9 cellular contexts compared by ENCODE assay signal in the genomic region with DNA sequence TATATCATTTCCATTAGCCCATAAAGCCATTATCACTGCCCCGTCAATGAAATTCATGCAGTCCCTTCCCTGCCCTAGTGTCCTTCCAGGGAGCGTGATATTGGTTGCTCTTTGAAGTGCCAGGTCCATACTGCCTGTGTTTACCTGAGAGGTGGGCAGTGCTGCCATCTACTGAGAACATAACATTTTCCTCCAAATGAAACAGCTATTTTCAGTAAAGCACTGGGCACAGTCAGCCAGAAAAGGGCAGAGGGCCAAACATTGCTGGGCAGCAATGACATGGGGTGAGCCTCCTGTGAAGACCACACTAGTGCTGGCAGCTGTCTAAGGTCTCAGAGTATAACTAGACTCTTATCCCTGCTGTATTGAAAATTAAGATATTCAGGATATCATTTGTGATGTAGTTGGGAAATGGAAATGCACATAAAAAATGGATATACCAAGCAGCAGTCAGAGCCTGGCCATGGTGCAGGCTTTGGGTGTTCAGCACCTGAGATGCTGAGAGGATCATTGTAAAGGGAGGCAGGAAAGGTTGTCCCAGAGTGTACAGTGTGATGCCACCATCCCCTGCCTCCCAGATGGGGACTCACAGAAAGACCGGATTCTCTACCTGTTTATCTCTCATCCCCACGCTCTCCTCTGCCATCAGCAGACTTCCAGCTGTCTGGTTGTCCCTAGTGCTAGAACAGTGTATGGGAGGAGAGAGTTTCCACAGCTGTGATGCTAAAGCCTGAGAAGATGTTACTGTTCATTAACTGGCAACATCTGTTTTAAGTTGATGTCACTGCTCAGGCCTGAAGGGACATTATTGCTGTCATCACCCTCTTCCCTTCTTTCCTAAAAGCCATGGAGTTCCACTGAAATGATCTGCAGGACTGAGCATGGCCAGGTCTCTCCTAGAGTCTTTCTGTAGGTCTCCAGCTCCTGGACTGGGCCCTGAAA.
DNase-seq lines count a peak whose midpoint lies in the region; ATAC-seq, FAIRE-seq and TF ChIP-seq lines count a peak whose summit lies in the region.
"Had no signal": no experiment of that assay in that cellular context is flagged by ENCODE, and none has a peak within 500 bp of the region (broad histone marks: within the 10 kb centered on the region; RNA-seq: fewer than 3 reads in every experiment).

No MANE protein-coding gene starts in this region.

- no peak overlapping the region for H3K9ac ChIP-seq in endodermal cell (ENCODE audit: extremely low read depth, low read length, poor library complexity, severe bottlenecking)
- H3K9ac ChIP-seq: BLaER1 had no signal

- H3K4me3 ChIP-seq in endodermal cell (ENCODE audit: low read length) (no peak overlapping the region), pancreas (no peak overlapping the region)
- H3K4me3 ChIP-seq: BLaER1 had no signal

- no peak overlapping the region for H3K27ac Mint-ChIP-seq in endodermal cell
- H3K27ac Mint-ChIP-seq in activated naive CD4-positive, alpha-beta T cell treated with anti-CD3 and anti-CD28 coated beads, Interleukin-2, amount 10 ng/mL, durations not matched to agents 7 days and 5 days, result no peak overlapping the region

- H3K4me1 ChIP-seq in endodermal cell (ENCODE audit: control insufficient read depth, insufficient read depth, low read length) (no peaks in the 10 kb centered on the region), pancreas (no peaks in the 10 kb centered on the region)

- H3K36me3 ChIP-seq in endodermal cell (ENCODE audit: control insufficient read depth, insufficient read depth, low read length) (no peaks in the 10 kb centered on the region), pancreas (no peaks in the 10 kb centered on the region)

- H3K9me3 Mint-ChIP-seq in endodermal cell, result peaks cover 14% of the 10 kb centered on the region
- peaks cover 2% of the 10 kb centered on the region for H3K9me3 Mint-ChIP-seq in activated naive CD4-positive, alpha-beta T cell treated with anti-CD3 and anti-CD28 coated beads, Interleukin-2, amount 10 ng/mL, durations not matched to agents 7 days and 5 days

- intact Hi-C loops in pancreas (cut with DNase I), result no loop called here

- H3K4me3 Mint-ChIP-seq in endodermal cell, result no peak overlapping the region
- no peak overlapping the region for H3K4me3 Mint-ChIP-seq in activated naive CD4-positive, alpha-beta T cell treated with anti-CD3 and anti-CD28 coated beads, Interleukin-2, amount 10 ng/mL, durations not matched to agents 7 days and 5 days

- H3K27ac ChIP-seq in endodermal cell (ENCODE audit: low read depth, low read length) (no peak overlapping the region), pancreas (no peak overlapping the region)
- H3K27ac ChIP-seq: BLaER1 had no signal

- TF ChIP-seq CTCF in endodermal cell (conservative IDR thresholded peaks at IDR 0.05) (peak; percentile 44), pancreas (IDR thresholded peaks at IDR 0.05) (no peak)

- ATAC-seq in pancreas, result peak in 3 of 4 donors; percentile 54 to 70 (median 69)
- no peak for ATAC-seq in HG02571 (IDR thresholded peaks at IDR 0.05; ENCODE audit: unreplicated experiment)

- H3K9me3 ChIP-seq in endodermal cell (ENCODE audit: control insufficient read depth, low read length) (peaks cover 24% of the 10 kb centered on the region), pancreas (no peaks in the 10 kb centered on the region)

- CTCF ChIA-PET in activated naive CD4-positive, alpha-beta T cell treated with anti-CD3 and anti-CD28 coated beads, Interleukin-2, amount 10 ng/mL, durations not matched to agents 7 days and 5 days (lab: Charles Lee), result no interaction called here

- no peaks in the 10 kb centered on the region for H3K27me3 Mint-ChIP-seq in endodermal cell (ENCODE audit: insufficient read depth)
- peaks cover 3% of the 10 kb centered on the region for H3K27me3 Mint-ChIP-seq in activated naive CD4-positive, alpha-beta T cell treated with anti-CD3 and anti-CD28 coated beads, Interleukin-2, amount 10 ng/mL, durations not matched to agents 7 days and 5 days

- peak; percentile 35 for DNase-seq in NCI-H146 (lab: John Stamatoyannopoulos, UW)
- no peak for DNase-seq in NCI-H146 treated with DMSO at 0.1 percent for 48 hours (lab: John Stamatoyannopoulos, UW; ENCODE audit: unreplicated experiment)
- peak; percentile 1 for DNase-seq in NCI-H524 treated with DMSO at 0.1 percent for 48 hours (lab: John Stamatoyannopoulos, UW)
- DNase-seq in endodermal cell, result no peak
- peak in 1 of 6 donors; percentile 20 for DNase-seq in pancreas
- DNase-seq in activated naive CD4-positive, alpha-beta T cell treated with anti-CD3 and anti-CD28 coated beads, Interleukin-2, amount 10 ng/mL, durations not matched to agents 7 days and 5 days, result no peak
- DNase-seq in activated gamma-delta T cell treated with Interleukin-2 at 50 U/mL for 16 hours, result no peak

- H3K36me3 Mint-ChIP-seq in endodermal cell (ENCODE audit: low read depth), result peaks cover 30% of the 10 kb centered on the region
- no peaks in the 10 kb centered on the region for H3K36me3 Mint-ChIP-seq in activated naive CD4-positive, alpha-beta T cell treated with anti-CD3 and anti-CD28 coated beads, Interleukin-2, amount 10 ng/mL, durations not matched to agents 7 days and 5 days

- no peaks in the 10 kb centered on the region for H3K4me1 Mint-ChIP-seq in endodermal cell
- H3K4me1 Mint-ChIP-seq in activated naive CD4-positive, alpha-beta T cell treated with anti-CD3 and anti-CD28 coated beads, Interleukin-2, amount 10 ng/mL, durations not matched to agents 7 days and 5 days, result no peaks in the 10 kb centered on the region

- H3K27me3 ChIP-seq in endodermal cell (ENCODE audit: control insufficient read depth, insufficient read depth, low read length, poor library complexity, severe bottlenecking), result no peaks in the 10 kb centered on the region
- no peaks in the 10 kb centered on the region for H3K27me3 ChIP-seq in pancreas
- H3K27me3 ChIP-seq: BLaER1 had no signal

- WGBS in endodermal cell (ENCODE audit: insufficient coverage in 1 of 2, insufficient read length in 1 of 2), 2 experiments, result 91 to 100% methylated on average over 2 to 4 of the region's 4 CpGs
- WGBS in pancreas, 2 donors, result 71 to 77% methylated on average over 4 of the region's 4 CpGs

- FAIRE-seq in pancreas (lab: Jason Lieb, UNC), result no peak

Comparison
In these comparisons a context has a peak if more than half of its experiments do, and no peak if none do; other contexts are left out.
1. DNase-seq: peak in NCI-H146 (single experiment) and NCI-H524 treated with DMSO at 0.1 percent for 48 hours (single experiment); none in NCI-H146 treated with DMSO at 0.1 percent for 48 hours (single experiment), endodermal cell (single experiment), activated naive CD4-positive, alpha-beta T cell treated with anti-CD3 and anti-CD28 coated beads, Interleukin-2, amount 10 ng/mL, durations not matched to agents 7 days and 5 days (single experiment) and activated gamma-delta T cell treated with Interleukin-2 at 50 U/mL for 16 hours (single experiment).